28 cellular contexts compared by ENCODE assay signal in genomic region chr5:171839112-171839511, GRCh38. TPM values are rescaled to one million over a fixed set of nuclear protein-coding genes. Genes with fewer than 3 reads are reported as not detected.
"Had no signal": no experiment of that assay in that cellular context is flagged by ENCODE, and none has a peak within 500 bp of the region (broad histone marks: within the 10 kb centered on the region; RNA-seq: fewer than 3 reads in every experiment).

No MANE protein-coding gene starts in this region.

- H3K4me3 Mint-ChIP-seq: T-cell had no signal

- H3K27me3 ChIP-seq: MG63, Peyer's patch had no signal

- H3K4me2 ChIP-seq: PC-9, SK-N-SH had no signal

- H3K27me3 Mint-ChIP-seq: T-cell had no signal

- H3K36me3 ChIP-seq: Peyer's patch had no signal

- H3K9ac ChIP-seq: SK-N-SH had no signal

- H3K27ac ChIP-seq: HL-60, PC-9, Peyer's patch had no signal

- H3K4me1 ChIP-seq: Peyer's patch had no signal

- FAIRE-seq: HTR-8/SVneo had no signal

- H2AFZ ChIP-seq: PC-9 had no signal

- H3K9me3 Mint-ChIP-seq: T-cell had no signal

- ATAC-seq: Right ventricle myocardium inferior, T-cell had no signal

- H3K4me3 ChIP-seq: MG63, PC-9, Peyer's patch had no signal

- H3K27ac Mint-ChIP-seq: T-cell had no signal

- DNase-seq: Karpas-422; KBM-7; MG63; NCI-H1092 treated with DMSO at 0.1 percent for 48 hours; NCI-H1436; NCI-H187; NCI-H2029; NCI-H2081 treated with DMSO at 0.1 percent for 48 hours; NCI-H2171; NCI-H226; NCI-H446; NCI-H510A; NCI-H524 treated with DMSO at 0.1 percent for 48 hours; NCI-H69; NCI-H774; NK-92 treated with Interleukin-12 subunit alpha and Interleukin-12 subunit beta, amount 100 ng/mL, for 24 hours; OCI-M1; PC-9; Peyer's patch; SHP77 treated with DMSO at 0.1 percent for 48 hours; SK-N-SH; SW 1271; T-cell had no signal

- H3K9me3 ChIP-seq: Peyer's patch, SK-N-SH had no signal

RNA-seq across cellular contexts. Expression of gene SMIM23, which starts 53.5 kb away (rescaled TPM):
- total RNA-seq: PC-9, Peyer's patch, Right ventricle myocardium inferior, RPMI7951, SK-MEL-5, T-cell had no signal
- polyA plus RNA-seq: SK-N-SH had no signal
